9 cellular contexts compared by ENCODE assay signal in genomic region chr1:12144236-12144635, GRCh38.
DNase-seq lines count a peak whose midpoint lies in the region; ATAC-seq and TF ChIP-seq lines count a peak whose summit lies in the region.
"Had no signal": no experiment of that assay in that cellular context is flagged by ENCODE, and none has a peak within 500 bp of the region (broad histone marks: within the 10 kb centered on the region; RNA-seq: fewer than 3 reads in every experiment).

No MANE protein-coding gene starts in this region.

- H3K9me2 ChIP-seq in DOHH2 (replicated peaks; ENCODE audit: control insufficient read depth, low read length), result no peaks in the 10 kb centered on the region
- no peaks in the 10 kb centered on the region for H3K9me2 ChIP-seq in SU-DHL-6 (replicated peaks; ENCODE audit: insufficient read depth, low read length)

- H3K9me3 ChIP-seq in DOHH2 (ENCODE audit: control insufficient read depth, insufficient read depth, low read length) (no peaks in the 10 kb centered on the region), SU-DHL-6 (ENCODE audit: insufficient read depth, low read length) (no peaks in the 10 kb centered on the region)

- 0 out of 2 replicates have a peak overlapping the region, but pooled peaks have one; percentile 6 for H3K9ac ChIP-seq in SU-DHL-6 (ENCODE audit: low read length)

- H3K4me2 ChIP-seq in DOHH2 (ENCODE audit: low read length) (peak overlapping the region; percentile 59), SU-DHL-6 (ENCODE audit: low read depth, low read length, poor library complexity, severe bottlenecking) (no peak overlapping the region)

- peak overlapping the region; percentile 79 for H2AFZ ChIP-seq in SU-DHL-6 (ENCODE audit: low read depth, low read length, severe bottlenecking)

- no peak overlapping the region for H3K27ac ChIP-seq in DOHH2 (ENCODE audit: low read depth, low read length)
- H3K27ac ChIP-seq in SU-DHL-6 (ENCODE audit: low read depth, low read length), result no peak overlapping the region
- peak overlapping the region in 19 of 21 experiments; percentile 42 to 84 (median 72) for H3K27ac ChIP-seq in skin epidermis

- no peak for ATAC-seq in GM19035 (IDR thresholded peaks at IDR 0.05; ENCODE audit: unreplicated experiment)
- ATAC-seq in GM18519 (IDR thresholded peaks at IDR 0.05; ENCODE audit: low FRiP score, unreplicated experiment), result no peak
- ATAC-seq in GM19455 (IDR thresholded peaks at IDR 0.05; ENCODE audit: unreplicated experiment), result no peak
- no peak for ATAC-seq in GM21825 (IDR thresholded peaks at IDR 0.05; ENCODE audit: unreplicated experiment)

- H3K4me3 ChIP-seq in DOHH2 (ENCODE audit: low read length) (0 out of 2 replicates have a peak overlapping the region, but pooled peaks have one; percentile 19), SU-DHL-6 (ENCODE audit: insufficient read depth, low read length, poor library complexity, severe bottlenecking) (no peak overlapping the region), skin epidermis (no peak overlapping the region)

- no peaks in the 10 kb centered on the region for H3K36me3 ChIP-seq in DOHH2 (ENCODE audit: control insufficient read depth, low read length)
- H3K36me3 ChIP-seq in SU-DHL-6 (ENCODE audit: low read length), result no peaks in the 10 kb centered on the region

- H3K79me2 ChIP-seq in DOHH2 (ENCODE audit: control insufficient read depth, low read length) (no peaks in the 10 kb centered on the region), SU-DHL-6 (ENCODE audit: insufficient read depth, low read length) (no peaks in the 10 kb centered on the region)

- H3K4me1 ChIP-seq in DOHH2 (ENCODE audit: control insufficient read depth, low read length), result peaks cover 59% of the 10 kb centered on the region

- no peaks in the 10 kb centered on the region for H3K27me3 ChIP-seq in DOHH2 (ENCODE audit: control insufficient read depth, low read length)
- no peaks in the 10 kb centered on the region for H3K27me3 ChIP-seq in SU-DHL-6 (ENCODE audit: low read length)

- TF ChIP-seq CTCF in DOHH2 (IDR thresholded peaks at IDR 0.05; ENCODE audit: low read depth, low read length, poor library complexity, severe bottlenecking) (no peak), SU-DHL-6 (IDR thresholded peaks at IDR 0.05; ENCODE audit: insufficient read depth, low read length, poor library complexity, severe bottlenecking) (no peak)

- H4K20me1 ChIP-seq in DOHH2 (ENCODE audit: control insufficient read depth, insufficient read depth, low read depth, low read length) (no peaks in the 10 kb centered on the region), SU-DHL-6 (ENCODE audit: low read depth, low read length) (no peaks in the 10 kb centered on the region)

- H3F3A ChIP-seq in DOHH2 (ENCODE audit: control insufficient read depth, insufficient read depth), result peaks cover 4% of the 10 kb centered on the region
- peaks cover 5% of the 10 kb centered on the region for H3F3A ChIP-seq in SU-DHL-6 (ENCODE audit: insufficient read depth)

- peak; percentile 19 for DNase-seq in foreskin melanocyte
- DNase-seq: NCI-H446 treated with DMSO at 0.1 percent for 48 hours had no signal

Comparison
In these comparisons a context has a peak if more than half of its experiments do, and no peak if none do; other contexts are left out.
1. H3K27ac ChIP-seq: peak in skin epidermis (19 of 21); none in DOHH2 (single experiment) and SU-DHL-6 (single experiment).